ENCODE assay signal across 21 cellular contexts in the genomic region with DNA sequence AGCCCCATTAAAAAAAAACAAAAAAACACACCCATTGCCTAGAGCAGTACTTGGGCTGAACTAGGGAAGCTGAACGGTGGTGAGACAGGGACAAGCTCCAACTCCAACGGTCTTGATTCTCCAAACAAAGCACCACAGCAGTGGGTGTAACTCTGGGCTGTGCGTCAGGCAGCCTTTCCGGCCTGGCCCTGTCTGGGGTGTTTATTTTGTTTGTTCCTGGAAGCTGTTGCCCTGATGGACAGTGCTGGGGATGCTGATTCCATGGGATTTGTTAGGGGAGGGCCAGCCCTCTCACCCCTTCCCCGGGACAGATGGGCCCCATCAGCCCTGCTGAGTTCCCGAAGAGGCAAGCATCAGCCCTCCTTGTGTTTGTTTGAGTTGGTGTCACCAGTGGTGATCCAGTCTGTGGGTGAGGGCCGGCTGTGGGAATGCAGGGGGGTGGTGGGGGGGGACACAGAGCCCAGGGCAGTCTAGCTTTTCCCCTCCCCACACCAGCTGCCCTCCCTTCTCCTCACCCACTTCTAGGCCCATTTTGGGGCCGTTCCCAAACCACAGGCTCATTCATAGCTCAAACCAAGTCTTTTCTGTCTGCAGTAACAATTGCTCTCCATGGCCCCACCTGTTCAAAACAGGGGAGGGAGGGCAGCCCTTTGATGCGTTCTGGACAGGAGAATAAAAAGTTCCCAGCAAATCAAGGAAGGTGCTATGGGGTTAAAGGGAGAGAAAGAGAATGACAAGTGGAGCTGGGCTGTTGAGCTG. TPM values are rescaled to one million over a fixed set of nuclear protein-coding genes. Genes with fewer than 3 reads are reported as not detected.
A peak's percentile ranks its signal among the peaks of the same experiment; 100 is the strongest.
DNase-seq lines count a peak whose midpoint lies in the region; ATAC-seq, FAIRE-seq and TF ChIP-seq lines count a peak whose summit lies in the region.
"Had no signal": no experiment of that assay in that cellular context is flagged by ENCODE, and none has a peak within 500 bp of the region (broad histone marks: within the 10 kb centered on the region; RNA-seq: fewer than 3 reads in every experiment).

No MANE protein-coding gene starts in this region.

- H3K36me3 ChIP-seq in bronchial epithelial cell (ENCODE audit: control insufficient read depth, insufficient read depth, low read length) (no peaks in the 10 kb centered on the region), psoas muscle (ENCODE audit: insufficient read depth in 1 of 2, low read depth in 1 of 2) (peaks cover 0 to 5% of the 10 kb centered on the region in 2 donors)
- H3K36me3 ChIP-seq: adrenal gland, uterus had no signal

- no peak overlapping the region for H3K4me3 Mint-ChIP-seq in stimulated activated naive CD8-positive, alpha-beta T cell treated with anti-CD3 and anti-CD28 coated beads, Interleukin-15, amount 100 ng/mL, for 72 hours
- H3K4me3 Mint-ChIP-seq: activated T-helper 17 cell treated with anti-CD3 and anti-CD28 coated beads, Interleukin-2, amount 50 U/mL, for 72 hours; stimulated activated naive B cell treated with anti-CD40 and anti-IgM and Interleukin-4, amounts not matched to agents 10 μg/mL and 1 μg/mL and 100 μg/mL, for 72 hours; WTC11 had no signal

- no peak overlapping the region for H3K27ac Mint-ChIP-seq in stimulated activated naive CD8-positive, alpha-beta T cell treated with anti-CD3 and anti-CD28 coated beads, Interleukin-15, amount 100 ng/mL, for 72 hours
- H3K27ac Mint-ChIP-seq: activated T-helper 17 cell treated with anti-CD3 and anti-CD28 coated beads, Interleukin-2, amount 50 U/mL, for 72 hours; stimulated activated naive B cell treated with anti-CD40 and anti-IgM and Interleukin-4, amounts not matched to agents 10 μg/mL and 1 μg/mL and 100 μg/mL, for 72 hours; WTC11 had no signal

- H3K27me3 ChIP-seq in bronchial epithelial cell (ENCODE audit: control insufficient read depth, insufficient read depth, low read length), result no peaks in the 10 kb centered on the region
- no peaks in the 10 kb centered on the region for H3K27me3 ChIP-seq in right cardiac atrium (ENCODE audit: control insufficient read depth, insufficient read depth)
- H3K27me3 ChIP-seq in psoas muscle (ENCODE audit: insufficient read depth in 3 of 3, low read length in 2 of 3), result peaks cover 0 to 29% (median 4%) of the 10 kb centered on the region in 3 donors
- H3K27me3 ChIP-seq: adrenal gland, uterus had no signal

- H3K4me3 ChIP-seq in bronchial epithelial cell (ENCODE audit: low read depth, low read length) (no peak overlapping the region), right cardiac atrium (ENCODE audit: low read length) (no peak overlapping the region), psoas muscle (no peak overlapping the region)
- H3K4me3 ChIP-seq: adrenal gland, uterus had no signal

- no peak for TF ChIP-seq CTCF in bronchial epithelial cell (IDR thresholded peaks at IDR 0.05; ENCODE audit: insufficient read depth, low read length, severe bottlenecking)
- no peak for TF ChIP-seq CTCF in psoas muscle (IDR thresholded peaks at IDR 0.05)

- ATAC-seq in right cardiac atrium (peak; percentile 70 to 81), psoas muscle (no peak), GM18909 (IDR thresholded peaks at IDR 0.05; ENCODE audit: poor library complexity, unreplicated experiment) (no peak)
- ATAC-seq in stimulated activated naive CD8-positive, alpha-beta T cell treated with anti-CD3 and anti-CD28 coated beads, Interleukin-15, amount 100 ng/mL, for 72 hours, result no peak
- ATAC-seq: activated T-helper 17 cell treated with anti-CD3 and anti-CD28 coated beads, Interleukin-2, amount 50 U/mL, for 72 hours; stimulated activated naive B cell treated with anti-CD40 and anti-IgM and Interleukin-4, amounts not matched to agents 10 μg/mL and 1 μg/mL and 100 μg/mL, for 72 hours; WTC11 had no signal

- DNase-seq in H4 (ENCODE audit: low spot score) (peak; percentile 76), bronchial epithelial cell (ENCODE audit: low read depth) (peak; percentile 62), right cardiac atrium (peak; percentile 50 to 79 (median 68)), smooth muscle cell of the brain vasculature (ENCODE audit: low read depth, low spot score) (peak; percentile 79), epidermal melanocyte (ENCODE audit: insufficient read length, low spot score) (no peak), psoas muscle (no peak)
- no peak for DNase-seq in stimulated activated naive CD8-positive, alpha-beta T cell treated with anti-CD3 and anti-CD28 coated beads, Interleukin-15, amount 100 ng/mL, for 72 hours
- DNase-seq: activated CD8-positive, alpha-beta memory T cell treated with anti-CD3 and anti-CD28 coated beads for 24 hours; AML-193; Calu3; effector CD4-positive, alpha-beta T cell; NCI-H1048; small intestine; stimulated activated naive B cell treated with anti-CD40 and anti-IgM and Interleukin-4, amounts not matched to agents 10 μg/mL and 1 μg/mL and 100 μg/mL, for 72 hours; uterus had no signal

- no peaks in the 10 kb centered on the region for H3K4me1 ChIP-seq in right cardiac atrium (ENCODE audit: control insufficient read depth, insufficient read depth, low read length)
- peaks cover 5% of the 10 kb centered on the region for H3K4me1 ChIP-seq in psoas muscle
- H3K4me1 ChIP-seq: uterus had no signal

- intact Hi-C loops in right cardiac atrium (cut with DNase I), result no loop called here
- intact Hi-C loops in psoas muscle (cut with DNase I), result no loop called here

- no peaks in the 10 kb centered on the region for H3K9me3 ChIP-seq in right cardiac atrium (ENCODE audit: control insufficient read depth, low read length)
- H3K9me3 ChIP-seq in psoas muscle, result no peaks in the 10 kb centered on the region
- H3K9me3 ChIP-seq: adrenal gland, uterus had no signal

- WGBS in right cardiac atrium, result 57% methylated on average over 9 of the region's 9 CpGs
- WGBS in psoas muscle, 3 donors, result 46 to 51% (median 49%) methylated on average over 9 of the region's 9 CpGs

- peaks cover 25% of the 10 kb centered on the region for H3K27me3 Mint-ChIP-seq in stimulated activated naive CD8-positive, alpha-beta T cell treated with anti-CD3 and anti-CD28 coated beads, Interleukin-15, amount 100 ng/mL, for 72 hours
- H3K27me3 Mint-ChIP-seq: activated T-helper 17 cell treated with anti-CD3 and anti-CD28 coated beads, Interleukin-2, amount 50 U/mL, for 72 hours had no signal

- H3K27ac ChIP-seq in right cardiac atrium (ENCODE audit: low read length) (no peak overlapping the region), psoas muscle (no peak overlapping the region)
- H3K27ac ChIP-seq: uterus had no signal

- no peak for FAIRE-seq in bronchial epithelial cell (lab: Jason Lieb, UNC)
- FAIRE-seq: frontal cortex, small intestine had no signal

- H3K9me3 Mint-ChIP-seq in stimulated activated naive CD8-positive, alpha-beta T cell treated with anti-CD3 and anti-CD28 coated beads, Interleukin-15, amount 100 ng/mL, for 72 hours, result no peaks in the 10 kb centered on the region
- H3K9me3 Mint-ChIP-seq: activated T-helper 17 cell treated with anti-CD3 and anti-CD28 coated beads, Interleukin-2, amount 50 U/mL, for 72 hours; stimulated activated naive B cell treated with anti-CD40 and anti-IgM and Interleukin-4, amounts not matched to agents 10 μg/mL and 1 μg/mL and 100 μg/mL, for 72 hours; WTC11 had no signal

- peaks cover 2% of the 10 kb centered on the region for H3K4me1 Mint-ChIP-seq in stimulated activated naive CD8-positive, alpha-beta T cell treated with anti-CD3 and anti-CD28 coated beads, Interleukin-15, amount 100 ng/mL, for 72 hours
- H3K4me1 Mint-ChIP-seq: activated T-helper 17 cell treated with anti-CD3 and anti-CD28 coated beads, Interleukin-2, amount 50 U/mL, for 72 hours had no signal

RNA-seq across cellular contexts. Expression of gene WNT2B, which starts 4.5 kb away (rescaled TPM):
- total RNA-seq in H4 (2014; rRNA removed; shearing (Covaris generic)), result 0.37 and 0.97 TPM in 2 replicates
- total RNA-seq in bronchial epithelial cell (0.53 and 1.9 TPM in 2 replicates), right cardiac atrium (10 to 100 TPM in 3 of 4 donors, 1 to 10 TPM in 1; 7.1 to 14.1 (median 11.9) TPM), psoas muscle (under 1 TPM; 0.32 to 0.86 (median 0.43) TPM)
- polyA plus RNA-seq in right cardiac atrium (3.5 TPM), psoas muscle (under 1 TPM; 0.18 to 0.40 (median 0.39) TPM)
- total RNA-seq: RPMI7951 had no signal

Comparison
In these comparisons a context has a peak if more than half of its experiments do, and no peak if none do; other contexts are left out.
1. DNase-seq: peak in H4 (single experiment), bronchial epithelial cell (single experiment), right cardiac atrium (3 of 3) and smooth muscle cell of the brain vasculature (single experiment); none in stimulated activated naive CD8-positive, alpha-beta T cell treated with anti-CD3 and anti-CD28 coated beads, Interleukin-15, amount 100 ng/mL, for 72 hours (0 of 2), epidermal melanocyte (single experiment) and psoas muscle (0 of 2).
2. ATAC-seq: peak in right cardiac atrium (2 of 2); none in stimulated activated naive CD8-positive, alpha-beta T cell treated with anti-CD3 and anti-CD28 coated beads, Interleukin-15, amount 100 ng/mL, for 72 hours (single experiment), psoas muscle (0 of 4) and GM18909 (single experiment).